Comparison of ENCODE assay signal across 8 cellular contexts in the genomic region with DNA sequence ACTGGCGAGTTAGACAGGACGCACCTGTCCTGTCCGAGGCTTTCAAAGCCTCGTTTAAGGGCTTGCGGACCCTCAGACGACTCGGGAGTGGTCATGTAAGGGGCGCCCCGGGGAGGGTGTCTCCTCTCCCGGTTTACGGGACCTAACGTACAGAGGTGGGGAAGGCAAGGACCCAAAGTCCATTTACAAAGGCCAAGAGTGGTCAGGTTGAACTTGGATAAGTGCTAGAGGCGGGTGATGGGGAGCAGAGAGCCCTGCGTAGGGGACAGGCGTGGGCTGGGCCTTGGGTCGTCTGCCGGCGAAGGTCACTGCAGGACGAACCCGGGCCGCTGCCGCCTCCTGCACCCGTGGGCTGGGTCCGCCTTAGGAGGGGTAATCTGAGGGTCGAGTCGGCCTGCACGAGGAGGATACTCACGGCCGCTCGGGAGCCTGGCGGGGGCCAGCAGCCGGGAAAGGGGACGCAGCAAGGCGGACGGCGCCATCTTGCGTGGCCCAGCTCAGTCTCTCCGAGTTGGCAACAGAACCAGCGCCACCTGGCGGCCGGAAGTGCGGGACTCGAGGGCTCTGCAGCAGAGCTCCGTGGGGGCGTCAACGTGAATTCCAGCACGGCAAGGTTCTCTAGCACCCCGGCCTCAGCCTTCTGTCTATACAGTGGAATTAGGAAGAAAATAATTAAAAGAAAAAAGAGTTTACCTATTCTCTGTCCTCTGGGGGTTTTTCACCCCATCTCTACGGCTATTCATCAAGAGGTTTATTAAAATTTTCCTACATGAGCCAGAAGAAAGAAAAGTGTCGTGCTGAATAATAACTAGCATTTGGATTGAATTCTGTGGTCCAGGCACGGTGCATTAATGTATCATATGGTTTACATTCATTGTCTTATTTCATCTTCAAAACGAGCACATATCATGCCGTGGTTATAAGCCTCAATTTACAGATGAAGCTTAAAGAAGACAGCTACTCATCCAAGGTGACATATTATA.
A peak's percentile ranks its signal among the peaks of the same experiment; 100 is the strongest.
DNase-seq lines count a peak whose midpoint lies in the region; ATAC-seq and TF ChIP-seq lines count a peak whose summit lies in the region.

No MANE protein-coding gene starts in this region.

- DNase-seq in AG08395 (ENCODE audit: low spot score) = peak; percentile 86
- DNase-seq in NCI-H2196 treated with DMSO at 0.1 percent for 48 hours (lab: John Stamatoyannopoulos, UW; ENCODE audit: unreplicated experiment) = peak; percentile 38
- DNase-seq in cardiac fibroblast (ENCODE audit: low read depth in 2 of 2) = peak; percentile 95 to 96
- peak; percentile 98 for DNase-seq in islet precursor cell
- peak; percentile 100 for DNase-seq in stimulated activated CD4-positive, alpha-beta T cell treated with anti-CD3 and anti-CD28 coated beads, Interleukin-12 subunit alpha, Interleukin-12 subunit beta, amount 100 ng/mL, for 4 hours

- TF ChIP-seq CTCF in WI38 (IDR thresholded peaks at IDR 0.05; ENCODE audit: low read depth, low read length) (peak; percentile 88), cardiac fibroblast (IDR thresholded peaks at IDR 0.05; ENCODE audit: low read depth, low read length) (peak; percentile 93)

- ATAC-seq in GM18873 (IDR thresholded peaks at IDR 0.05; ENCODE audit: low FRiP score, unreplicated experiment) (peak; percentile 89), HG03139 (IDR thresholded peaks at IDR 0.05; ENCODE audit: unreplicated experiment) (peak; percentile 92)

- H3K4me3 ChIP-seq in WI38 (ENCODE audit: low read depth, low read length) (peak overlapping the region; percentile 87), cardiac fibroblast (replicated peaks in 1 of 2; ENCODE audit: low read depth in 2 of 2, low read length in 2 of 2) (peak overlapping the region; percentile 70 to 80)

Comparison
In these comparisons a context has a peak if more than half of its experiments do, and no peak if none do; other contexts are left out.
1. Peak in every context shown above with its lines: DNase-seq, ATAC-seq and H3K4me3 ChIP-seq.
2. DNase-seq: peak in every context shown above with its lines; median percentile 100 in stimulated activated CD4-positive, alpha-beta T cell treated with anti-CD3 and anti-CD28 coated beads, Interleukin-12 subunit alpha, Interleukin-12 subunit beta, amount 100 ng/mL, for 4 hours; 98 in islet precursor cell; 96 in cardiac fibroblast; 86 in AG08395; 38 in NCI-H2196 treated with DMSO at 0.1 percent for 48 hours.